Comparison of ENCODE assay signal across 10 cellular contexts in genomic region chr1:154427173-154428139, GRCh38. TPM values are rescaled to one million over a fixed set of nuclear protein-coding genes. Genes with fewer than 3 reads are reported as not detected.
DNase-seq lines count a peak whose midpoint lies in the region; ATAC-seq and TF ChIP-seq lines count a peak whose summit lies in the region.
"Had no signal": no experiment of that assay in that cellular context is flagged by ENCODE, and none has a peak within 500 bp of the region (broad histone marks: within the 10 kb centered on the region; RNA-seq: fewer than 3 reads in every experiment).

No MANE protein-coding gene starts in this region.

- H3K4me1 ChIP-seq in mucosa of rectum (ENCODE audit: control insufficient read depth in 2 of 2, insufficient read depth in 2 of 2, low read length in 2 of 2): peaks cover 40 to 49% of the 10 kb centered on the region in 2 donors

- peak; percentile 84 for DNase-seq in Right ventricle myocardium inferior (ENCODE audit: missing footprints)
- no peak for DNase-seq in cardiac septum (ENCODE audit: low spot score)
- no peak for DNase-seq in epithelial cell of proximal tubule (ENCODE audit: low read depth)
- no peak for DNase-seq in UCSD-AML1 (lab: John Stamatoyannopoulos, UW; ENCODE audit: unreplicated experiment)
- DNase-seq in activated CD8-positive, alpha-beta memory T cell treated with anti-CD3 and anti-CD28 coated beads for 24 hours: no peak
- DNase-seq: brain microvascular endothelial cell, NCI-H1048 had no signal

- no peaks in the 10 kb centered on the region for H3K27me3 ChIP-seq in mucosa of rectum (ENCODE audit: control insufficient read depth in 2 of 2, insufficient read depth in 2 of 2, low read length in 2 of 2)
- H3K27me3 ChIP-seq: brain microvascular endothelial cell had no signal

- peak overlapping the region; percentile 5 for H3K4me3 ChIP-seq in epithelial cell of proximal tubule (ENCODE audit: low read depth, low read length)
- no peak overlapping the region for H3K4me3 ChIP-seq in mucosa of rectum (ENCODE audit: low read length in 2 of 2)

- peak overlapping the region in 1 of 2 donors; percentile 32 for H3K9ac ChIP-seq in mucosa of rectum (ENCODE audit: low read depth in 1 of 2, low read length in 2 of 2)

- H3K36me3 ChIP-seq in mucosa of rectum (ENCODE audit: control insufficient read depth in 2 of 2, insufficient read depth in 2 of 2, low read length in 2 of 2): peaks cover 0 to 11% of the 10 kb centered on the region in 2 donors
- H3K36me3 ChIP-seq: brain microvascular endothelial cell had no signal

- TF ChIP-seq CTCF in epithelial cell of proximal tubule (conservative IDR thresholded peaks at IDR 0.05; ENCODE audit: low read depth, low read length): no peak

- H3K27ac ChIP-seq in mucosa of rectum (ENCODE audit: low read depth in 2 of 2, low read length in 2 of 2): peak overlapping the region; percentile 62 to 78
- H3K27ac ChIP-seq: brain microvascular endothelial cell had no signal

- peak; percentile 88 for ATAC-seq in Right ventricle myocardium inferior
- no peak for ATAC-seq in GM18870 (IDR thresholded peaks at IDR 0.05; ENCODE audit: unreplicated experiment)
- ATAC-seq in HG02798 (IDR thresholded peaks at IDR 0.05; ENCODE audit: poor library complexity, unreplicated experiment): no peak

- no peaks in the 10 kb centered on the region for H3K9me3 ChIP-seq in mucosa of rectum (ENCODE audit: control insufficient read depth in 2 of 2, low read length in 2 of 2)

- intact Hi-C loops in Right ventricle myocardium inferior (cut with DNase I) (no loop called here), cardiac septum (cut with DNase I) (no loop called here)

RNA-seq across cellular contexts. Expression of gene IL6R, which starts 22.3 kb away (rescaled TPM):
- 13.1 TPM for total RNA-seq in Right ventricle myocardium inferior
- total RNA-seq in cardiac septum: 5.2 TPM
- 9.5 and 14.5 TPM in 2 replicates for total RNA-seq in epithelial cell of proximal tubule
